In genomic region chr3:23762214-23763039, GRCh38 we compare ENCODE assay signal across 1 cellular context.
TF ChIP-seq lines count a peak whose summit lies in the region.

No MANE protein-coding gene starts in this region.

TF ChIP-seq in GM12878, 131 proteins besides CTCF, POLR2A, EP300 and RAD21 (continued from another document):
- TF ChIP-seq ATF2 (IDR thresholded peaks at IDR 0.05; ENCODE audit: low read length) (no peak; the same call in 1 of the 2 replicates), SMAD1 (IDR thresholded peaks at IDR 0.05; ENCODE audit: low read depth, partially characterized antibody) (no peak), JUND (IDR thresholded peaks at IDR 0.05; ENCODE audit: low read depth, low read length) (no peak; the same call in 1 of the 2 replicates), MEF2A (IDR thresholded peaks at IDR 0.05; ENCODE audit: insufficient read depth, low read depth, low read length) (0 out of 2 replicates have a peak, but pooled peaks have one; percentile 47), EZH2 (IDR thresholded peaks at IDR 0.05; ENCODE audit: borderline replicate concordance, control insufficient read depth, low read depth, low read length) (no peak), NFYA (IDR thresholded peaks at IDR 0.05; ENCODE audit: borderline replicate concordance, low read depth, low read length) (no peak), KLF5 (IDR thresholded peaks at IDR 0.05; ENCODE audit: partially characterized antibody) (peak; percentile 38), NR2C2 (IDR thresholded peaks at IDR 0.05; ENCODE audit: borderline replicate concordance, control insufficient read depth, insufficient read length, low read depth) (no peak), ATF3 (IDR thresholded peaks at IDR 0.05; ENCODE audit: borderline replicate concordance, extremely low read depth, low read depth, low read length) (no peak), CBFB (IDR thresholded peaks at IDR 0.05; ENCODE audit: low read depth) (no peak), TAF1 (IDR thresholded peaks at IDR 0.05; ENCODE audit: borderline replicate concordance, low read depth, low read length) (0 out of 2 replicates have a peak, but pooled peaks have one; percentile 20), RFX5 (IDR thresholded peaks at IDR 0.05; ENCODE audit: low read depth, low read length) (peak; percentile 84), DPF2 (IDR thresholded peaks at IDR 0.05) (no peak), TBL1XR1 (IDR thresholded peaks at IDR 0.05; ENCODE audit: low read depth, low read length) (no peak), MTA2 (IDR thresholded peaks at IDR 0.05; ENCODE audit: low read depth) (peak; percentile 28; the same call in 1 of the 2 replicates), MTA3 (IDR thresholded peaks at IDR 0.05; ENCODE audit: borderline replicate concordance, low read length) (no peak), ZBED1 (IDR thresholded peaks at IDR 0.05; ENCODE audit: borderline replicate concordance) (0 out of 2 replicates have a peak, but pooled peaks have one; percentile 18), YBX1 (IDR thresholded peaks at IDR 0.05) (no peak), CBX5 (IDR thresholded peaks at IDR 0.05; ENCODE audit: low read depth) (0 out of 2 replicates have a peak, but pooled peaks have one; percentile 72), STAT1 (conservative IDR thresholded peaks at IDR 0.05) (no peak)
